ENCODE assay signal across 10 cellular contexts in the genomic region with DNA sequence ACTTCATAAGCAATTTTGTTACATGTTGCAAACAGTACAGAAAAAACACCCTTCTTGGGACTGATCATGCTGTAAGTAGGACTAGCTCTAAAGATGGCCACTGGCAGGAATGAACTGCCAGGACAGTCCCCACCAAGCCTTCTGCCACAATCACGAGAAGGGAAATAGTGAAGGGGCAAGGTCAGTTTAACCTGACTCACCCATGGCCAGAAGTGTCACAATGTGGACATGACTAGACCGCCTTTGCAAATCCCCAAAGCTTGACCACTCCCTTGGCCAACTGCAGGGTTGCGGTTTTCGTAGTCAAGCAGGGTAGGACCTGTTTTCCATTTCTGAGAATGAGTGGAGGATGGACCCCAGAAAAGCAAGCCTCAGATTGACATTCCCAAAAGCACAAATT.
"Had no signal": no experiment of that assay in that cellular context is flagged by ENCODE, and none has a peak within 500 bp of the region (broad histone marks: within the 10 kb centered on the region; RNA-seq: fewer than 3 reads in every experiment).

No MANE protein-coding gene starts in this region.

- H3K27me3 ChIP-seq: gastrocnemius medialis, tibial nerve had no signal

- H3K27ac ChIP-seq: gastrocnemius medialis, tibial nerve had no signal

- H3K4me3 ChIP-seq: gastrocnemius medialis, tibial nerve had no signal

- DNase-seq: activated CD4-positive, alpha-beta memory T cell treated with anti-CD3 and anti-CD28 coated beads for 36 hours; activated naive CD4-positive, alpha-beta T cell; gastrocnemius medialis; natural killer cell; nucleus accumbens; right cardiac atrium; stimulated activated CD4-positive, alpha-beta T cell treated with anti-CD3 and anti-CD28 coated beads, Interleukin-1b, Interleukin-23, amount 100 ng/mL, for 48 hours; stimulated activated naive B cell treated with anti-CD40 and anti-IgM and Interleukin-4, amounts not matched to agents 10 μg/mL and 1 μg/mL and 100 μg/mL, for 72 hours; T-helper 2 cell had no signal

- ATAC-seq: gastrocnemius medialis; stimulated activated naive B cell treated with anti-CD40 and anti-IgM and Interleukin-4, amounts not matched to agents 10 μg/mL and 1 μg/mL and 100 μg/mL, for 72 hours had no signal

- H3K9me3 ChIP-seq: gastrocnemius medialis, tibial nerve had no signal
